Comparison of ENCODE assay signal across 1 cellular context in genomic region chr12:102526701-102527100, GRCh38.
TF ChIP-seq lines count a peak whose summit lies in the region.

No MANE protein-coding gene starts in this region.

TF ChIP-seq in A549, 52 proteins besides CTCF, POLR2A, EP300 and RAD21 (continued from another document):
- TF ChIP-seq HOXB13 (CRISPR knock-in tag; IDR thresholded peaks at IDR 0.05; ENCODE audit: low read depth): no peak
- TF ChIP-seq JUNB (IDR thresholded peaks at IDR 0.05): no peak
- no peak for TF ChIP-seq CBX2 (IDR thresholded peaks at IDR 0.05; ENCODE audit: borderline replicate concordance, low read depth)
- no peak for TF ChIP-seq MAX (IDR thresholded peaks at IDR 0.05)
- TF ChIP-seq CHD4 (IDR thresholded peaks at IDR 0.05; ENCODE audit: borderline replicate concordance): no peak
- no peak for TF ChIP-seq KDM5A (IDR thresholded peaks at IDR 0.05)
- no peak for TF ChIP-seq HES2 (IDR thresholded peaks at IDR 0.05)
- TF ChIP-seq JUN (IDR thresholded peaks at IDR 0.05): no peak
- no peak for TF ChIP-seq SMC3 (IDR thresholded peaks at IDR 0.05)
